ENCODE assay signal across 12 cellular contexts in the genomic region with DNA sequence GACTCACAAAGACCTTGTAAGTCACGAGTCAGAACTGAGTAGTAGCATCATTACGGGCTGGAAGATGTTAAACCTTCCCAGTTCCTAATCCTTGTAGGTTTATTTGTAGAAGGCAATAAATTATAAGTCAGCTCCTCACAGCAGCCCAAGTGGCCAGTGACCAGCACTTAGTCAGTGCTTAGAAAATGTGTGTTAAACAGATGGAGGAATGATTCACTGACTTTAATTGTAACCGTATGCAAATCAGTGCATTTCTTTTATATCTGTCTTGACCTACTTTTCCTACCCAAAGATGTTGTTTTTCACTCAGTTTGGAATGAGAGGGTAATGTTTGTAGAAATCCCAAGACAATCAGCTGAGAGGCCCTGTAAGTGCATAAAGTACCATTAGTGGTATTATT. TPM values are rescaled to one million over a fixed set of nuclear protein-coding genes. Genes with fewer than 3 reads are reported as not detected.
DNase-seq lines count a peak whose midpoint lies in the region; ATAC-seq and TF ChIP-seq lines count a peak whose summit lies in the region.
"Had no signal": no experiment of that assay in that cellular context is flagged by ENCODE, and none has a peak within 500 bp of the region (broad histone marks: within the 10 kb centered on the region; RNA-seq: fewer than 3 reads in every experiment).

No MANE protein-coding gene starts in this region.

- no peaks in the 10 kb centered on the region for H3K27me3 ChIP-seq in suprapubic skin

- no peaks in the 10 kb centered on the region for H3K36me3 ChIP-seq in HEK293 (ENCODE audit: control insufficient read depth in 2 of 2, insufficient read depth in 1 of 2, low read length in 2 of 2)
- H3K36me3 ChIP-seq in suprapubic skin, result no peaks in the 10 kb centered on the region

- POLR2A ChIA-PET in HEK293 (lab: Yijun Ruan, JAX), result no interaction called here

- TF ChIP-seq POLR2A in suprapubic skin (IDR thresholded peaks at IDR 0.05), result no peak

- ATAC-seq in HG03521 (IDR thresholded peaks at IDR 0.05; ENCODE audit: unreplicated experiment), result no peak
- no peak for ATAC-seq in HG02610 (IDR thresholded peaks at IDR 0.05; ENCODE audit: unreplicated experiment)

- no peak overlapping the region for H3K27ac ChIP-seq in HEK293 (ENCODE audit: extremely low read depth, low read depth, low read length)
- H3K27ac ChIP-seq in suprapubic skin, result peak overlapping the region; percentile 62
- H3K27ac ChIP-seq: HL-60 had no signal

- H3K4me1 ChIP-seq in HEK293 (ENCODE audit: control insufficient read depth, insufficient read depth, low read length), result peaks cover 7% of the 10 kb centered on the region; the same call in 1 of the 2 replicates
- peaks cover 39% of the 10 kb centered on the region for H3K4me1 ChIP-seq in suprapubic skin

- TF ChIP-seq CTCF in HEK293 (tag by site-specific recombination; IDR thresholded peaks at IDR 0.05), result no peak
- TF ChIP-seq CTCF in astrocyte of the spinal cord (IDR thresholded peaks at IDR 0.05; ENCODE audit: low read depth, low read length), result no peak
- no peak for TF ChIP-seq CTCF in suprapubic skin (IDR thresholded peaks at IDR 0.05)

- H3K4me3 ChIP-seq in HEK293 (ENCODE audit: low read depth, low read length), result no peak overlapping the region
- no peak overlapping the region for H3K4me3 ChIP-seq in astrocyte of the spinal cord (ENCODE audit: low read depth, low read length)
- no peak overlapping the region for H3K4me3 ChIP-seq in suprapubic skin

- in situ Hi-C loops in astrocyte of the spinal cord (cut with HindIII; ENCODE audit: low sequenced_read_pairs), result no loop called here

- TF ChIP-seq EP300 in suprapubic skin (IDR thresholded peaks at IDR 0.05), result no peak

- 50% methylated on average over 3 of the region's 3 CpGs for WGBS in suprapubic skin

- no peaks in the 10 kb centered on the region for H3K9me3 ChIP-seq in HEK293 (ENCODE audit: control insufficient read depth, insufficient read depth, low read depth, low read length)
- H3K9me3 ChIP-seq in suprapubic skin, result no peaks in the 10 kb centered on the region

- CTCF ChIA-PET in HEK293 (lab: Yijun Ruan, JAX), result interaction anchor here (0.6 kb wide), 1 partner anchor 151 kb away, joined by 3 read pairs; no protein-coding TSS in a partner anchor

- DNase-seq in astrocyte of the spinal cord (ENCODE audit: low read depth, low spot score) (peak; percentile 91), hepatic stellate cell (ENCODE audit: low spot score) (peak; percentile 52), suprapubic skin (ENCODE audit: low spot score in 2 of 2) (no peak), activated gamma-delta T cell (lab: John Stamatoyannopoulos, UW) (no peak)
- no peak for DNase-seq in stimulated activated CD4-positive, alpha-beta T cell treated with anti-CD3 and anti-CD28 coated beads, Interleukin-4, amount 100 ng/mL, for 1 hour
- DNase-seq: activated effector memory CD4-positive, alpha-beta T cell treated with Interleukin-2 at 50 U/mL for 16 hours; NCI-H1417 had no signal

TF ChIP-seq in HEK293, 187 proteins besides CTCF, POLR2A, EP300 and RAD21:
- TF ChIP-seq, protein P1, sequence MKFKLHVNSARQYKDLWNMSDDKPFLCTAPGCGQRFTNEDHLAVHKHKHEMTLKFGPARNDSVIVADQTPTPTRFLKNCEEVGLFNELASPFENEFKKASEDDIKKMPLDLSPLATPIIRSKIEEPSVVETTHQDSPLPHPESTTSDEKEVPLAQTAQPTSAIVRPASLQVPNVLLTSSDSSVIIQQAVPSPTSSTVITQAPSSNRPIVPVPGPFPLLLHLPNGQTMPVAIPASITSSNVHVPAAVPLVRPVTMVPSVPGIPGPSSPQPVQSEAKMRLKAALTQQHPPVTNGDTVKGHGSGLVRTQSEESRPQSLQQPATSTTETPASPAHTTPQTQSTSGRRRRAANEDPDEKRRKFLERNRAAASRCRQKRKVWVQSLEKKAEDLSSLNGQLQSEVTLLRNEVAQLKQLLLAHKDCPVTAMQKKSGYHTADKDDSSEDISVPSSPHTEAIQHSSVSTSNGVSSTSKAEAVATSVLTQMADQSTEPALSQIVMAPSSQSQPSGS (tag by site-specific recombination; IDR thresholded peaks at IDR 0.05; ENCODE audit: low read depth), result no peak
- 0 out of 2 replicates have a peak, but pooled peaks have one; percentile 15 for TF ChIP-seq ZBTB20 (tag by site-specific recombination; IDR thresholded peaks at IDR 0.05)
TF ChIP-seq in HEK293: peak in this region for 1.

RNA-seq across cellular contexts. Expression of a gene that starts 49.6 kb away (rescaled TPM):
- 100 to 1,000 TPM in 1 of 4 donors, 10 to 100 TPM in 3; 38.1 to 172 (median 67.5) TPM for total RNA-seq in suprapubic skin
- total RNA-seq: OCI-LY7 had no signal

Comparison
In these comparisons a context has a peak if more than half of its experiments do, and no peak if none do; other contexts are left out.
1. DNase-seq: peak in astrocyte of the spinal cord (single experiment) and hepatic stellate cell (single experiment); none in suprapubic skin (0 of 2), stimulated activated CD4-positive, alpha-beta T cell treated with anti-CD3 and anti-CD28 coated beads, Interleukin-4, amount 100 ng/mL, for 1 hour (single experiment) and activated gamma-delta T cell (single experiment).